In the genomic region with DNA sequence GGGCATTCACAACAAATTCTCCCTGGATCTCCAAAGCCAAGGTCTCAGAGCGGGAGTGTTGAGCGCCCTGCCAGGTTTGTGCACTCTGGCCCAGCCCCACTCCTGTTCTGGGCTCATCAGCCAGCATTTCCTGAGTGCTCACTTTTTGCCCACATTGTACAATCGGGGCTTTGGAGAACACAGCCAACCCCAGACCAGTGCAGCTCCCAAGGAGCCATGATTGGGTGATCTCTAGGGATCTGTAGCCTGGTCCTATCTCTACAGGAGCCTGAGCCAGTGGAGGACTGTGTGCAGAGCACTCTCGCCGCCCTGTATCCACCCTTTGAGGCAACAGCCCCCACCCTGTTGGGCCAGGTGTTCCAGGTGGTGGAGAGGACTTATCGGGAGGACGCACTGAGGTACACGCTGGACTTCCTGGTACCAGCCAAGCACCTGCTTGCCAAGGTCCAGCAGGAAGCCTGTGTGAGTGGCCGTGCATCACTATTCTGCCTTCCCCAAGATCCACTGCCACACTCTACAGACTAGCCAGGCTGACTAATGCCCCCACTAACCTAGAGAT, we compare ENCODE assay signal across 12 cellular contexts. TPM values are rescaled to one million over a fixed set of nuclear protein-coding genes. Genes with fewer than 3 reads are reported as not detected.
A peak's percentile ranks its signal among the peaks of the same experiment; 100 is the strongest.
DNase-seq lines count a peak whose midpoint lies in the region; ATAC-seq and TF ChIP-seq lines count a peak whose summit lies in the region.
"Had no signal": no experiment of that assay in that cellular context is flagged by ENCODE, and none has a peak within 500 bp of the region (broad histone marks: within the 10 kb centered on the region; RNA-seq: fewer than 3 reads in every experiment).

No MANE protein-coding gene starts in this region.

- peak overlapping the region; percentile 98 for H3K27ac Mint-ChIP-seq in chondrocyte (ENCODE audit: unreplicated experiment)
- H3K27ac Mint-ChIP-seq in naive thymus-derived CD8-positive, alpha-beta T cell: peak overlapping the region in 1 of 10 donors; percentile 0
- H3K27ac Mint-ChIP-seq: stimulated activated naive CD8-positive, alpha-beta T cell treated with anti-CD3 and anti-CD28 coated beads, Interleukin-15, Interleukin-2, amounts not matched to agents 100 ng/mL and 50 ng/mL, for 24 hours had no signal

- CTCF ChIA-PET in mammary epithelial cell (lab: Charles Lee; ENCODE audit: low non-redundant PET): interaction anchor here (0.6 kb wide), 1 partner anchor 101 kb away, joined by 3 read pairs; no protein-coding TSS in a partner anchor

- H3K9me3 ChIP-seq in breast epithelium: no peaks in the 10 kb centered on the region
- no peaks in the 10 kb centered on the region for H3K9me3 ChIP-seq in mammary epithelial cell (replicated peaks; ENCODE audit: insufficient read depth, low read length)
- H3K9me3 ChIP-seq in tibial nerve: no peaks in the 10 kb centered on the region

- intact Hi-C loops in breast epithelium (cut with DNase I; ENCODE audit: low total_unique reads): no loop called here
- intact Hi-C loops in mammary epithelial cell (cut with micrococcal nuclease): no loop called here

- no peak for TF ChIP-seq CTCF in breast epithelium (IDR thresholded peaks at IDR 0.05)
- TF ChIP-seq CTCF in mammary epithelial cell (conservative IDR thresholded peaks at IDR 0.05 in 1 of 2, IDR thresholded peaks at IDR 0.05 in 1 of 2; ENCODE audit: extremely low read depth in 1 of 2, insufficient read depth in 1 of 2, low read depth in 1 of 2, low read length in 2 of 2): no peak
- no peak for TF ChIP-seq CTCF in chondrocyte (IDR thresholded peaks at IDR 0.05)
- TF ChIP-seq CTCF in tibial nerve (IDR thresholded peaks at IDR 0.05): no peak

- H3K79me2 ChIP-seq in mammary epithelial cell (ENCODE audit: insufficient read depth, low read length): no peaks in the 10 kb centered on the region

- H3K27ac ChIP-seq in breast epithelium: peak overlapping the region; percentile 91 to 92
- H3K27ac ChIP-seq in mammary epithelial cell (ENCODE audit: insufficient read depth, low read depth, low read length): no peak overlapping the region
- peak overlapping the region; percentile 81 to 97 (median 94) for H3K27ac ChIP-seq in tibial nerve

- in situ Hi-C loops in mammary epithelial cell (cut with MboI; ENCODE audit: low sequenced_read_pairs in 2 of 2): no loop called here

- no peak overlapping the region for H3K9ac ChIP-seq in mammary epithelial cell (ENCODE audit: insufficient read depth, low read length)

- peaks cover 30% of the 10 kb centered on the region for H3K36me3 Mint-ChIP-seq in chondrocyte (ENCODE audit: low read depth)
- H3K36me3 Mint-ChIP-seq in naive thymus-derived CD8-positive, alpha-beta T cell: no peaks in the 10 kb centered on the region

- dilution Hi-C loops in mammary epithelial cell (cut with HindIII; ENCODE audit: low sequenced_read_pairs): no loop called here

- H3K4me2 ChIP-seq in mammary epithelial cell (ENCODE audit: insufficient read depth, low read depth, low read length): no peak overlapping the region

- peaks cover 43% of the 10 kb centered on the region for H3K4me1 Mint-ChIP-seq in chondrocyte (ENCODE audit: low read depth)
- H3K4me1 Mint-ChIP-seq in naive thymus-derived CD8-positive, alpha-beta T cell: peaks cover 20 to 39% (median 36%) of the 10 kb centered on the region in 4 donors

- no peak for TF ChIP-seq POLR2A in breast epithelium (IDR thresholded peaks at IDR 0.05)
- no peak for TF ChIP-seq POLR2A in tibial nerve (IDR thresholded peaks at IDR 0.05)

- 89% methylated on average over 9 of the region's 9 CpGs for WGBS in mammary epithelial cell (ENCODE audit: low coverage, missing lambda C conversion rate)
- 73 to 77% methylated on average over 7 to 8 of the region's 9 CpGs for WGBS in tibial nerve, 2 donors

- H3K9me3 Mint-ChIP-seq in chondrocyte (ENCODE audit: low read depth): no peaks in the 10 kb centered on the region
- no peaks in the 10 kb centered on the region for H3K9me3 Mint-ChIP-seq in naive thymus-derived CD8-positive, alpha-beta T cell
- H3K9me3 Mint-ChIP-seq: stimulated activated naive CD8-positive, alpha-beta T cell treated with anti-CD3 and anti-CD28 coated beads, Interleukin-15, Interleukin-2, amounts not matched to agents 100 ng/mL and 50 ng/mL, for 24 hours had no signal

- no peaks in the 10 kb centered on the region for H4K20me1 ChIP-seq in mammary epithelial cell (ENCODE audit: insufficient read depth, low read length)

- no peak for TF ChIP-seq EP300 in tibial nerve (IDR thresholded peaks at IDR 0.05)

- no peak for ATAC-seq in naive thymus-derived CD8-positive, alpha-beta T cell

- BruUV-seq in mammary epithelial cell (replicated peaks; lab: Mats Ljungman, UMichigan): no TSS peak

- H3K4me1 ChIP-seq in breast epithelium (peaks cover 4 to 17% of the 10 kb centered on the region in 2 donors), mammary epithelial cell (ENCODE audit: insufficient read depth, low read length) (peaks cover 30% of the 10 kb centered on the region), tibial nerve (peaks cover 0 to 61% (median 34%) of the 10 kb centered on the region in 4 donors)

- no peaks in the 10 kb centered on the region for H3K36me3 ChIP-seq in breast epithelium
- no peaks in the 10 kb centered on the region for H3K36me3 ChIP-seq in mammary epithelial cell (ENCODE audit: insufficient read depth, low read length)
- peaks cover 0 to 39% (median 0%) of the 10 kb centered on the region in 3 donors for H3K36me3 ChIP-seq in tibial nerve

- no peaks in the 10 kb centered on the region for H3K27me3 ChIP-seq in breast epithelium
- no peaks in the 10 kb centered on the region for H3K27me3 ChIP-seq in mammary epithelial cell (ENCODE audit: insufficient read depth, low read length)
- H3K27me3 ChIP-seq in tibial nerve: no peaks in the 10 kb centered on the region

- POLR2A ChIA-PET in naive thymus-derived CD8-positive, alpha-beta T cell (lab: Charles Lee): no interaction called here

- H3K4me3 Mint-ChIP-seq in chondrocyte (ENCODE audit: unreplicated experiment): peak overlapping the region; percentile 90
- H3K4me3 Mint-ChIP-seq in naive thymus-derived CD8-positive, alpha-beta T cell: peak overlapping the region in 6 of 10 donors; percentile 3 to 85 (median 54)

- DNase-seq in breast epithelium (ENCODE audit: low spot score in 2 of 2) (no peak), mammary epithelial cell (no peak), chondrocyte (ENCODE audit: low spot score) (no peak), tibial nerve (ENCODE audit: low spot score in 2 of 2) (no peak), DMS 273 (lab: John Stamatoyannopoulos, UW; ENCODE audit: unreplicated experiment) (no peak), ureter (ENCODE audit: low spot score) (no peak), AML-193 (lab: John Stamatoyannopoulos, UW) (no peak)
- no peak for DNase-seq in naive thymus-derived CD8-positive, alpha-beta T cell
- DNase-seq: GOT3, NCI-H69 had no signal

- H3K4me3 ChIP-seq in breast epithelium (no peak overlapping the region), mammary epithelial cell (replicated peaks in 1 of 3; ENCODE audit: insufficient read depth in 1 of 3, low read depth in 2 of 3, low read length in 3 of 3) (no peak overlapping the region), tibial nerve (no peak overlapping the region)

- no peaks in the 10 kb centered on the region for H3K27me3 Mint-ChIP-seq in chondrocyte (ENCODE audit: low read depth)
- peaks cover 23 to 58% (median 41%) of the 10 kb centered on the region in 5 donors for H3K27me3 Mint-ChIP-seq in naive thymus-derived CD8-positive, alpha-beta T cell

- no peak overlapping the region for H2AFZ ChIP-seq in mammary epithelial cell (ENCODE audit: low read depth, low read length)

RNA-seq across cellular contexts. Expression of gene ARHGEF40, which starts 2.8 kb away (rescaled TPM):
- total RNA-seq in breast epithelium (10 to 100 TPM; 33.7 to 51.4 (median 40.6) TPM), mammary epithelial cell (10 to 100 TPM; 15.2 to 26.0 TPM), chondrocyte (86.1 to 144 TPM (median 90.4 TPM) in 3 replicates), tibial nerve (100 to 1,000 TPM in 1 of 4 donors, 10 to 100 TPM in 3; 72.5 to 128 (median 80.9) TPM), ureter (41.2 TPM)
- polyA plus RNA-seq in mammary epithelial cell: 9.8 TPM
- 34.7 TPM for polyA minus RNA-seq in mammary epithelial cell
- total RNA-seq in naive thymus-derived CD8-positive, alpha-beta T cell: under 1 TPM; 0.08 to 0.36 TPM
- under 1 TPM; 0.03 to 0.45 (median 0.06) TPM for polyA plus RNA-seq in naive thymus-derived CD8-positive, alpha-beta T cell

RNA-seq across cellular contexts. Expression of gene RNASE8, which starts 15.2 kb away (rescaled TPM):
- total RNA-seq in breast epithelium: not detected
- total RNA-seq in mammary epithelial cell: not detected
- not detected for polyA plus RNA-seq in mammary epithelial cell
- polyA minus RNA-seq in mammary epithelial cell: not detected
- total RNA-seq in chondrocyte: not detected in 3 replicates
- not detected for total RNA-seq in naive thymus-derived CD8-positive, alpha-beta T cell
- not detected for polyA plus RNA-seq in naive thymus-derived CD8-positive, alpha-beta T cell
- not detected for total RNA-seq in tibial nerve
- total RNA-seq in ureter: not detected
- total RNA-seq: fibroblast of villous mesenchyme had no signal

RNA-seq across cellular contexts. Expression of gene ZNF219, which starts 25.6 kb away (rescaled TPM):
- total RNA-seq in breast epithelium: 10 to 100 TPM; 32.4 to 62.2 (median 32.8) TPM
- 10 to 100 TPM; 25.0 to 62.1 TPM for total RNA-seq in mammary epithelial cell
- polyA plus RNA-seq in mammary epithelial cell: 37.9 TPM
- 4.9 TPM for polyA minus RNA-seq in mammary epithelial cell
- 23.3 to 26.3 TPM (median 23.9 TPM) in 3 replicates for total RNA-seq in chondrocyte
- 1 to 10 TPM; 6.9 to 7.7 TPM for total RNA-seq in naive thymus-derived CD8-positive, alpha-beta T cell
- 1 to 10 TPM; 1.7 to 3.6 (median 1.8) TPM for polyA plus RNA-seq in naive thymus-derived CD8-positive, alpha-beta T cell
- 10 to 100 TPM; 28.6 to 90.3 (median 34.9) TPM for total RNA-seq in tibial nerve
- 47.2 TPM for total RNA-seq in ureter

RNA-seq across cellular contexts. Expression of gene TMEM253, which starts 28.0 kb away (rescaled TPM):
- total RNA-seq in breast epithelium (1 to 10 TPM in 1 of 3 donors, under 1 TPM in 2; 0.44 to 1.3 (median 0.98) TPM), mammary epithelial cell (1 to 10 TPM in 1 of 2 donors, under 1 TPM in 1; 0.33 to 2.3 TPM), chondrocyte (1.1 to 1.6 TPM (median 1.2 TPM) in 3 replicates), tibial nerve (under 1 TPM in 2 of 4 donors, not detected in 2; 0.44 to 0.63 TPM), ureter (1.6 TPM)
- polyA plus RNA-seq in mammary epithelial cell: 1.8 TPM
- polyA minus RNA-seq in mammary epithelial cell: not detected
- not detected for total RNA-seq in naive thymus-derived CD8-positive, alpha-beta T cell
- not detected for polyA plus RNA-seq in naive thymus-derived CD8-positive, alpha-beta T cell
- total RNA-seq: fibroblast of villous mesenchyme had no signal

RNA-seq across cellular contexts. Expression of gene RNASE7, which starts 30.7 kb away (rescaled TPM):
- total RNA-seq in breast epithelium: 1 to 10 TPM in 2 of 3 donors, not detected in 1; 1.6 to 3.1 TPM
- 10 to 100 TPM; 33.3 to 43.0 TPM for total RNA-seq in mammary epithelial cell
- polyA plus RNA-seq in mammary epithelial cell: 30.9 TPM
- polyA minus RNA-seq in mammary epithelial cell: 28.5 TPM
- total RNA-seq in chondrocyte: not detected in 3 replicates
- not detected for total RNA-seq in naive thymus-derived CD8-positive, alpha-beta T cell
- polyA plus RNA-seq in naive thymus-derived CD8-positive, alpha-beta T cell: not detected
- total RNA-seq in tibial nerve: not detected
- total RNA-seq in ureter: 0.94 TPM
- total RNA-seq: fibroblast of villous mesenchyme had no signal

Comparison
In these comparisons a context has a peak if more than half of its experiments do, and no peak if none do; other contexts are left out.
1. RNA of gene ARHGEF40, which starts 2.8 kb away (total RNA-seq): 86.1 to 144 TPM in chondrocyte, 72.5 to 128 TPM in tibial nerve, 41.2 TPM in ureter (single experiment), 33.7 to 51.4 TPM in breast epithelium and 15.2 to 26.0 TPM in mammary epithelial cell; 0.08 to 0.36 TPM in naive thymus-derived CD8-positive, alpha-beta T cell; every median in the first group is over 10 times any median in the second.